Comparison of ENCODE assay signal across 29 cellular contexts in the genomic region with DNA sequence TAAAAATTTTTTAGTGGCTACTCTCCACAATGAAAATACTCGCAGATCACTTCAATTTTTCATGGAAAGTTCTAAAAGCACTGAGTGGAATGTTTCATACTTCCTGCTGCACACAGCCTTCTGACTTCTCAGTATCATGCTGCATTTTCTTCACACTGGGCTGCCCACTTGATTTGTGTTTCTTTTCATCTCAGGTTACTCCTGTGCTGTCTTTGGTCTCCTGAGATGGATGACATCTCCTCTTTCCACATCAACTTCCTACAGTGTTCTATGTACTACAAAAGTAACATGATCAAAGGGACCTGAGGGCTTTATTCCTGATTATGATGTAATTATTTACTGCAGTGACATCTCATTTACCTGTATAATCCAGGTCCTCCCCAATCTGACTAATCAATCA.
"Had no signal": no experiment of that assay in that cellular context is flagged by ENCODE, and none has a peak within 500 bp of the region (broad histone marks: within the 10 kb centered on the region; RNA-seq: fewer than 3 reads in every experiment).

No MANE protein-coding gene starts in this region.

- H3K36me3 ChIP-seq: gastrocnemius medialis, lower lobe of right lung, ovary, suprapubic skin, transverse colon, upper lobe of right lung, uterus had no signal

- H3K4me3 ChIP-seq: gastrocnemius medialis, lower lobe of right lung, ovary, psoas muscle, suprapubic skin, transverse colon, upper lobe of right lung, uterus had no signal

- H3K27me3 ChIP-seq: gastrocnemius medialis, ovary, suprapubic skin, transverse colon, upper lobe of right lung, uterus had no signal

- H3K4me1 ChIP-seq: gastrocnemius medialis, lower lobe of right lung, psoas muscle, suprapubic skin, transverse colon, upper lobe of right lung, uterus had no signal

- DNase-seq: cerebellar nuclear complex; effector CD8-positive, alpha-beta T cell; endodermal cell; foreskin fibroblast; gastrocnemius medialis; head of caudate nucleus; kidney; left colon; left ventricle myocardium superior; lower lobe of right lung; midbrain; naive thymus-derived CD4-positive, alpha-beta T cell; nucleus accumbens; ovary; posterior cingulate gyrus; psoas muscle; right cardiac atrium; small intestine; stimulated activated CD4-positive, alpha-beta T cell treated with anti-CD3 and anti-CD28 coated beads, Interleukin-12 subunit alpha, Interleukin-12 subunit beta, amount 100 ng/mL, for 4 hours; stimulated activated CD4-positive, alpha-beta T cell treated with anti-CD3 and anti-CD28 coated beads, Interleukin-1b, Interleukin-23, amount 100 ng/mL, for 48 hours; stimulated activated CD4-positive, alpha-beta T cell treated with anti-CD3 and anti-CD28 coated beads, Interleukin-4, amount 100 ng/mL, for 1 hour; stimulated activated CD8-positive, alpha-beta memory T cell treated with anti-CD3 and anti-CD28 coated beads, Interleukin-4, amount 100 ng/mL, for 48 hours; stimulated activated naive CD4-positive, alpha-beta T cell; stimulated activated naive CD8-positive, alpha-beta T cell treated with anti-CD3 and anti-CD28 coated beads, Interleukin-15, amount 100 ng/mL, for 72 hours; transverse colon; upper lobe of right lung; uterus had no signal

- H3K9me3 ChIP-seq: gastrocnemius medialis, lower lobe of right lung, ovary, suprapubic skin, upper lobe of right lung, uterus had no signal

- ATAC-seq: esophagus mucosa; gastrocnemius medialis; left colon; left ventricle myocardium superior; lower lobe of right lung; naive thymus-derived CD4-positive, alpha-beta T cell; psoas muscle; right cardiac atrium; stimulated activated naive CD8-positive, alpha-beta T cell treated with anti-CD3 and anti-CD28 coated beads, Interleukin-15, amount 100 ng/mL, for 72 hours; upper lobe of right lung had no signal
